ENCODE assay signal across 24 cellular contexts in the genomic region with DNA sequence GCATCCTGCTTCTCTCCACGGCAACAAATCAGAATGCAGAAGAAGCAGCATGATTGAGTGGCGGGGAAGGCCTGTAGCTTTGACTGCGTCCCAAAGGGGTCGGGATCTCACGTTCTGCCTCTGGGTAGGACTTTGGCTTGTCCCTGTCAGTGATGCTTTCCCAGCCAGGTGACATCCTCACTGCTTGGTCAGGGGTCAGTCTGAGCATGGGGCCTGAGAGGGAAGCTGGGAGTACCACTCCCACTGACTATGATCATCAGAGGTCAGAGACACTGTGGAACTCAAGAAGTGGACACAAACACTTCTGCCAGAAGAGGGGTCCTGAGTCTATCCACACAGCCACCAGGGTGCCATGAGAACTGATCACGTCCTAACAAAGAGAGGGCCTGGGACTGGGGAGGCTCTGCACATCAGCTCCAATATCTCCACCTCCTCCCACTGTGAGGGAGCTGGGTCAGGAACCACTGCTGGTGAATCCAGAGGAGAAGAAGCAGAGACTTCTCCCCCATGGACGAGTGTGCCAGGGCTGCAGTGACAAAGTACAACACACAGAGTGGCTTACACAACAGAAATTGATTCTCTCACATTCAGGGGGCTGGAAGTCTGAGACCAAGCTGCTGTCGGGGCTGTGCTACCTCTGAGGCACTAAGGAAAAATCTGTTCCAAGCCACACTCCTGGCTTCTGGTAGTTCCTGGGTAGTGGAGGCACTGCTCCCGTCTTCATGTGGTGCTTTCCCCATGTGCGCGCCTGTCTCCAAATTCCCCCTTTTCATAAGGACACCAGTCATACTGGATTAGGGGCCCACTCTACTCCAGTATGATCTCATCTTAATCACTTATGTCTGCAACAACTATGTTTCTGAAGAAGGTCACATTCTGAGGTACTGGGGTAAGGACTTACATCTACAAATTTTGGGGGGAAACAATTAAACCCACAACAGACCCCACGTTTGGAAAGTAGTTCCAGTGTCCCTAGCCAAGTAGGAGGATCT.
"Had no signal": no experiment of that assay in that cellular context is flagged by ENCODE, and none has a peak within 500 bp of the region (broad histone marks: within the 10 kb centered on the region; RNA-seq: fewer than 3 reads in every experiment).

No MANE protein-coding gene starts in this region.

- H3K27me3 Mint-ChIP-seq: memory B cell had no signal

- H3K27ac ChIP-seq: dorsolateral prefrontal cortex, gastrocnemius medialis, heart right ventricle, left lung, lower lobe of right lung, neutrophil, psoas muscle, spleen had no signal

- H3K27me3 ChIP-seq: dorsolateral prefrontal cortex, gastrocnemius medialis, heart right ventricle, left lung, neutrophil, spleen had no signal

- H3K27ac Mint-ChIP-seq: memory B cell, nephron progenitor cell had no signal

- H3K9me3 ChIP-seq: gastrocnemius medialis, left lung, lower lobe of right lung, neutrophil, psoas muscle, spleen had no signal

- H3K4me3 Mint-ChIP-seq: memory B cell, nephron progenitor cell had no signal

- DNase-seq: cortex of kidney; dorsolateral prefrontal cortex; effector CD8-positive, alpha-beta T cell; gastrocnemius medialis; heart right ventricle; hypothalamus; islet precursor cell; left lung; lower lobe of right lung; midbrain; nephron progenitor cell; psoas muscle; retina; spleen; stimulated activated CD4-positive, alpha-beta T cell treated with anti-CD3 and anti-CD28 coated beads, Interleukin-15, amount 100 ng/mL, for 24 hours; stimulated activated CD4-positive, alpha-beta T cell treated with anti-CD3 and anti-CD28 coated beads, Interleukin-1b, Interleukin-23, amount 100 ng/mL, for 48 hours; stimulated activated CD4-positive, alpha-beta T cell treated with anti-CD3 and anti-CD28 coated beads, Interleukin-4, amount 100 ng/mL, for 24 hours; stimulated activated naive CD4-positive, alpha-beta T cell treated with Interleukin-2 at 50 U/mL for 16 hours; trophoblast cell had no signal

- H3K9me3 Mint-ChIP-seq: memory B cell, nephron progenitor cell had no signal

- H3K36me3 Mint-ChIP-seq: memory B cell had no signal

- H3K4me3 ChIP-seq: dorsolateral prefrontal cortex, gastrocnemius medialis, heart right ventricle, left lung, lower lobe of right lung, psoas muscle, spleen had no signal

- H3K36me3 ChIP-seq: gastrocnemius medialis, heart right ventricle, left lung, lower lobe of right lung, neutrophil, spleen had no signal

- FAIRE-seq: endometrium had no signal

- ATAC-seq: esophagus mucosa, gastrocnemius medialis, heart right ventricle, left lung, lower lobe of right lung, psoas muscle, sciatic nerve had no signal

- H3K4me1 ChIP-seq: left lung, psoas muscle had no signal

- H3K4me1 Mint-ChIP-seq: memory B cell had no signal
